Comparison of ENCODE assay signal across 1 cellular context in genomic region chr17:61489719-61490490, GRCh38.
TF ChIP-seq lines count a peak whose summit lies in the region.

No MANE protein-coding gene starts in this region.

TF ChIP-seq in HCT116, 20 proteins besides CTCF, POLR2A, EP300 and RAD21 (continued from another document):
- no peak for TF ChIP-seq REST (IDR thresholded peaks at IDR 0.05; ENCODE audit: low read depth)
- TF ChIP-seq ELF1 (IDR thresholded peaks at IDR 0.05; ENCODE audit: borderline replicate concordance, low read depth) = no peak
- TF ChIP-seq ZNF274 (IDR thresholded peaks at IDR 0.05; ENCODE audit: low read depth, low read length) = no peak
- TF ChIP-seq ZBTB33 (IDR thresholded peaks at IDR 0.05; ENCODE audit: extremely low read depth, insufficient replicate concordance, low read length) = no peak
- no peak for TF ChIP-seq YY1 (IDR thresholded peaks at IDR 0.05; ENCODE audit: extremely low read depth, insufficient replicate concordance, low read depth, low read length)
